Comparison of ENCODE assay signal across 7 cellular contexts in genomic region chr15:34496215-34496614, GRCh38. TPM values are rescaled to one million over a fixed set of nuclear protein-coding genes. Genes with fewer than 3 reads are reported as not detected.
DNase-seq lines count a peak whose midpoint lies in the region; ATAC-seq, FAIRE-seq and TF ChIP-seq lines count a peak whose summit lies in the region.
"Not testable (repeated sequence)": the region's sequence is repeated elsewhere in the genome, so short reads cannot be mapped to it uniquely, and the experiment has no call there.

No MANE protein-coding gene starts in this region.

- not testable (repeated sequence) for H3K9ac ChIP-seq in SK-N-SH; endothelial cell of umbilical vein (replicated peaks; ENCODE audit: extremely low read depth, insufficient read depth, low read length)

- H3K27me3 Mint-ChIP-seq in GM23338 (ENCODE audit: insufficient read depth, low read depth, poor library complexity) = peaks cover 50% of the 10 kb centered on the region
- H3K27me3 Mint-ChIP-seq in stimulated activated naive B cell treated with anti-CD40 and anti-IgM and Interleukin-4, amounts not matched to agents 10 μg/mL and 1 μg/mL and 100 μg/mL, for 72 hours = peaks cover 50 to 53% of the 10 kb centered on the region in 2 donors

- H3K27ac ChIP-seq in GM23338 (ENCODE audit: low read depth); SK-N-SH (ENCODE audit: low read depth in 2 of 2, low read length in 1 of 2); endothelial cell of umbilical vein (ENCODE audit: insufficient read depth, low read depth, low read length); upper lobe of left lung: not testable (repeated sequence)

- DNase-seq in GM23338 (ENCODE audit: low spot score); endothelial cell of umbilical vein (ENCODE audit: low read depth, low spot score); left cardiac atrium; stimulated activated naive B cell treated with anti-CD40 and anti-IgM and Interleukin-4, amounts not matched to agents 10 μg/mL and 1 μg/mL and 100 μg/mL, for 72 hours: not testable (repeated sequence)
- DNase-seq in SK-N-SH (peak; percentile 11), left kidney (ENCODE audit: low read depth, low spot score) (peak; percentile 22), upper lobe of left lung (peak in 1 of 2 donors; percentile 32)

- not testable (repeated sequence) for H3K27ac Mint-ChIP-seq in GM23338
- peak overlapping the region; percentile 69 for H3K27ac Mint-ChIP-seq in stimulated activated naive B cell treated with anti-CD40 and anti-IgM and Interleukin-4, amounts not matched to agents 10 μg/mL and 1 μg/mL and 100 μg/mL, for 72 hours

- not testable (repeated sequence) for H3K9me2 ChIP-seq in GM23338 (ENCODE audit: insufficient read depth); SK-N-SH

- dilution Hi-C loops in endothelial cell of umbilical vein (cut with MboI; ENCODE audit: extremely low pct_ligation_motif_present, low sequenced_read_pairs) = not testable (repeated sequence)

- not testable (repeated sequence) for H3K4me3 Mint-ChIP-seq in GM23338
- peak overlapping the region; percentile 36 to 57 for H3K4me3 Mint-ChIP-seq in stimulated activated naive B cell treated with anti-CD40 and anti-IgM and Interleukin-4, amounts not matched to agents 10 μg/mL and 1 μg/mL and 100 μg/mL, for 72 hours

- not testable (repeated sequence) for TF ChIP-seq RAD21 in SK-N-SH (IDR thresholded peaks at IDR 0.05; ENCODE audit: low read length)

- H3K36me3 Mint-ChIP-seq in GM23338 (ENCODE audit: low read depth); stimulated activated naive B cell treated with anti-CD40 and anti-IgM and Interleukin-4, amounts not matched to agents 10 μg/mL and 1 μg/mL and 100 μg/mL, for 72 hours: not testable (repeated sequence)

- TF ChIP-seq POLR2A in endothelial cell of umbilical vein (IDR thresholded peaks at IDR 0.05; ENCODE audit: low read depth, low read length); upper lobe of left lung (IDR thresholded peaks at IDR 0.05): not testable (repeated sequence)

- not testable (repeated sequence) for FAIRE-seq in endothelial cell of umbilical vein (lab: Jason Lieb, UNC)

- H3K4me1 Mint-ChIP-seq in GM23338 = not testable (repeated sequence)
- H3K4me1 Mint-ChIP-seq in stimulated activated naive B cell treated with anti-CD40 and anti-IgM and Interleukin-4, amounts not matched to agents 10 μg/mL and 1 μg/mL and 100 μg/mL, for 72 hours = peaks cover 5 to 15% of the 10 kb centered on the region in 2 donors

- BruUV-seq in endothelial cell of umbilical vein (replicated peaks; lab: Mats Ljungman, UMichigan) = not testable (repeated sequence)

- peaks cover 93% of the 10 kb centered on the region for H3K27me3 ChIP-seq in GM23338 (ENCODE audit: insufficient read depth)
- H3K27me3 ChIP-seq in SK-N-SH (ENCODE audit: insufficient read depth) = peaks cover 15% of the 10 kb centered on the region; the same call in 1 of the 2 replicates
- peaks cover 61 to 95% of the 10 kb centered on the region in 2 experiments for H3K27me3 ChIP-seq in endothelial cell of umbilical vein (ENCODE audit: control insufficient read depth in 2 of 2, insufficient read depth in 2 of 2, low read length in 2 of 2)
- peaks cover 0 to 24% (median 14%) of the 10 kb centered on the region in 4 donors for H3K27me3 ChIP-seq in upper lobe of left lung

- H3K9me3 Mint-ChIP-seq in GM23338; stimulated activated naive B cell treated with anti-CD40 and anti-IgM and Interleukin-4, amounts not matched to agents 10 μg/mL and 1 μg/mL and 100 μg/mL, for 72 hours: not testable (repeated sequence)

- not testable (repeated sequence) for H3K9me3 ChIP-seq in SK-N-SH; endothelial cell of umbilical vein (replicated peaks; ENCODE audit: control insufficient read depth, insufficient read depth, low read length); upper lobe of left lung

- H2AFZ ChIP-seq in GM23338; SK-N-SH (ENCODE audit: low read depth): not testable (repeated sequence)
- peak overlapping the region; percentile 13 for H2AFZ ChIP-seq in endothelial cell of umbilical vein (ENCODE audit: low read depth, low read length)

- not testable (repeated sequence) for TF ChIP-seq EP300 in SK-N-SH (IDR thresholded peaks at IDR 0.05; ENCODE audit: borderline replicate concordance in 1 of 2, low read depth in 1 of 2, low read length in 1 of 2); upper lobe of left lung (IDR thresholded peaks at IDR 0.05)

- H3K4me3 ChIP-seq in GM23338; SK-N-SH (ENCODE audit: low read depth in 2 of 2, low read length in 1 of 2); endothelial cell of umbilical vein (replicated peaks in 1 of 3; ENCODE audit: insufficient read depth in 1 of 3, low read depth in 1 of 3, low read length in 3 of 3); upper lobe of left lung: not testable (repeated sequence)

- not testable (repeated sequence) for H3F3A ChIP-seq in GM23338 (replicated peaks; ENCODE audit: low read depth); SK-N-SH (replicated peaks; ENCODE audit: insufficient read depth)

- not testable (repeated sequence) for H3K4me1 ChIP-seq in GM23338 (ENCODE audit: insufficient read depth); SK-N-SH (ENCODE audit: control insufficient read depth in 1 of 2, insufficient read depth in 2 of 2, low read depth in 1 of 2, low read length in 1 of 2); endothelial cell of umbilical vein (ENCODE audit: control insufficient read depth, extremely low read depth, insufficient read depth, low read length)
- H3K4me1 ChIP-seq in upper lobe of left lung = peaks cover 0 to 25% (median 10%) of the 10 kb centered on the region in 4 donors

- POLR2A ChIA-PET in SK-N-SH (lab: Yijun Ruan, JAX); endothelial cell of umbilical vein (lab: Charles Lee): not testable (repeated sequence)

- not testable (repeated sequence) for H3K9me1 ChIP-seq in endothelial cell of umbilical vein (replicated peaks; ENCODE audit: control insufficient read depth, extremely low read depth, insufficient read depth, low read length)

- H4K20me1 ChIP-seq in GM23338 (replicated peaks; ENCODE audit: insufficient read depth); SK-N-SH (ENCODE audit: insufficient read depth); endothelial cell of umbilical vein (replicated peaks; ENCODE audit: control insufficient read depth, extremely low read depth, insufficient read depth, low read length): not testable (repeated sequence)

- H3K4me2 ChIP-seq in GM23338; SK-N-SH; endothelial cell of umbilical vein (ENCODE audit: insufficient read depth, low read length): not testable (repeated sequence)

- H3K36me3 ChIP-seq in GM23338 (ENCODE audit: insufficient read depth); SK-N-SH (replicated peaks in 1 of 2; ENCODE audit: control insufficient read depth in 1 of 2, insufficient read depth in 2 of 2, low read length in 1 of 2); endothelial cell of umbilical vein (ENCODE audit: control insufficient read depth in 2 of 2, extremely low read depth in 1 of 2, insufficient read depth in 2 of 2, low read length in 2 of 2); upper lobe of left lung: not testable (repeated sequence)

- not testable (repeated sequence) for TF ChIP-seq CTCF in GM23338 (conservative IDR thresholded peaks at IDR 0.05; ENCODE audit: low read depth in 2 of 2); SK-N-SH (IDR thresholded peaks at IDR 0.05); endothelial cell of umbilical vein (IDR thresholded peaks at IDR 0.05; ENCODE audit: extremely low read depth in 1 of 2, insufficient read depth in 1 of 2, low read depth in 1 of 2, low read length in 2 of 2); upper lobe of left lung (IDR thresholded peaks at IDR 0.05)

- not testable (repeated sequence) for H3K79me2 ChIP-seq in GM23338 (replicated peaks; ENCODE audit: insufficient read depth); SK-N-SH (ENCODE audit: insufficient read depth); endothelial cell of umbilical vein (ENCODE audit: control insufficient read depth, insufficient read depth, low read length)

- intact Hi-C loops in endothelial cell of umbilical vein (cut with micrococcal nuclease); left cardiac atrium (cut with DNase I): not testable (repeated sequence)

- 36% methylated on average over 13 of the region's 14 CpGs for WGBS in SK-N-SH (ENCODE audit: low lambda C conversion rate)
- 31 to 43% methylated on average over 3 to 14 of the region's 14 CpGs for WGBS in upper lobe of left lung, 2 donors

- CTCF ChIA-PET in SK-N-SH (lab: Yijun Ruan, JAX); endothelial cell of umbilical vein (lab: Charles Lee): not testable (repeated sequence)

- 0 out of 3 replicates have a peak, but pooled peaks have one; percentile 5 for ATAC-seq in GM23338
- peak; percentile 41 to 56 for ATAC-seq in left cardiac atrium
- not testable (repeated sequence) for ATAC-seq in stimulated activated naive B cell treated with anti-CD40 and anti-IgM and Interleukin-4, amounts not matched to agents 10 μg/mL and 1 μg/mL and 100 μg/mL, for 72 hours (replicated peaks)
- ATAC-seq in upper lobe of left lung (ENCODE audit: low FRiP score in 2 of 2) = peak; percentile 14 to 22

RNA-seq across cellular contexts. Expression of gene GOLGA8A, which starts 58.6 kb away (rescaled TPM):
- 6.1 and 7.1 TPM in 2 replicates for total RNA-seq in GM23338 (2014; rRNA removed; shearing (Covaris generic))
- polyA plus RNA-seq in GM23338 (2016; fragmentation: Nextera tagmentation; extraction: Ambion mirVana) (4.1 and 5.0 TPM in 2 replicates), SK-N-SH (2012; rRNA removed) (33.9 and 50.0 TPM in 2 replicates), endothelial cell of umbilical vein (12.3 and 17.8 TPM in 2 replicates)
- polyA plus RNA-seq in SK-N-SH (2012; cell fraction: cytosol; rRNA removed) = 3.6 and 3.8 TPM in 2 replicates
- 315 and 434 TPM in 2 replicates for polyA plus RNA-seq in SK-N-SH (2012; cell fraction: nucleus; rRNA removed)
- total RNA-seq in endothelial cell of umbilical vein (53.5 and 61.1 TPM in 2 replicates), left cardiac atrium (10 to 100 TPM; 21.8 to 23.2 TPM), upper lobe of left lung (100 to 1,000 TPM in 1 of 6 donors, 10 to 100 TPM in 5; 28.1 to 172 (median 70.4) TPM)
- 3.0 and 7.0 TPM in 2 replicates for polyA plus RNA-seq in endothelial cell of umbilical vein (2011; cell fraction: cytosol; rRNA removed)
- polyA plus RNA-seq in endothelial cell of umbilical vein (2011; cell fraction: nucleus; rRNA removed) = 304 and 414 TPM in 2 replicates
- polyA plus RNA-seq in endothelial cell of umbilical vein (2012) = 27.2 and 28.7 TPM in 2 replicates
- polyA minus RNA-seq in endothelial cell of umbilical vein = 11.3 and 15.1 TPM in 2 replicates
- 7.0 TPM for polyA minus RNA-seq in endothelial cell of umbilical vein (2011; cell fraction: cytosol; rRNA and poly(A)+ RNA removed)
- polyA minus RNA-seq in endothelial cell of umbilical vein (2011; cell fraction: nucleus; rRNA and poly(A)+ RNA removed) = 27.7 and 30.9 TPM in 2 replicates
